28 cellular contexts compared by ENCODE assay signal in the genomic region with DNA sequence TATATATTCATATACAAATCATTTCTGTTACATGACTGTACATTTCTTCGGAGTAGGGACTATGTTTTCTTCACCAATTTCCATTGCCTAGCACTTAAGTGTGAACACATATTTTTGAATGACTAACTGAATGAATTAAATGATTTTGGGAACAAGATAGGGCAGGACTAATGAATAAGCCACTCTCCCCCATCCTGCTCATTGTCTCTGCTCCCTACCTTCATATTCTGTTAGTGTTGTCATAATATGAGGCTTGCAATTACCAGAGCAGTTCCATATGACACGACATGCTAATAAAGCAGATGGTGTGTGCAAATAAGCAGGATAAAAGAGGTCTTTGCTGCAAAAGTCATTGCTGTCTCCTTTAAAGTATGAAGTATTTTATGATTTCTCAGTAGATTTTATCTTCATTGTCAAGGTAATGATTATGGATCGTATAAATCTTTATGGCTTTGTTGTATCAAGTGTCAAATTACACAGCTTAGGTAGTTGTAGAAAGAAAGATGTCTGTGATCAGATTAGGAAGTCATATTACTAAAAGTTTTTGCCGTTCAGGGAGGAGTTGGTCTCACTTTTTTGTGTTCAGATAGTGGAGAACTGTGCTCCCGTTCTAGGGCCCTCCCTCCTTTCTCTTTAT.
DNase-seq lines count a peak whose midpoint lies in the region; ATAC-seq, FAIRE-seq and TF ChIP-seq lines count a peak whose summit lies in the region.
"Had no signal": no experiment of that assay in that cellular context is flagged by ENCODE, and none has a peak within 500 bp of the region (broad histone marks: within the 10 kb centered on the region; RNA-seq: fewer than 3 reads in every experiment).

No MANE protein-coding gene starts in this region.

- TF ChIP-seq POLR2A in Peyer's patch (IDR thresholded peaks at IDR 0.05) = no peak
- no peak for TF ChIP-seq POLR2A in GM18505 (IDR thresholded peaks at IDR 0.05; ENCODE audit: borderline replicate concordance, extremely low read depth, insufficient read depth, insufficient read length)

- ATAC-seq in RWPE2 (ENCODE audit: low read depth) = peak; percentile 68
- no peak for ATAC-seq in HG02981 (IDR thresholded peaks at IDR 0.05; ENCODE audit: unreplicated experiment)
- no peak for ATAC-seq in GM18505 (IDR thresholded peaks at IDR 0.05; ENCODE audit: unreplicated experiment)
- ATAC-seq: body of pancreas, heart left ventricle, left lobe of liver, right lobe of liver had no signal

- H3K9me1 ChIP-seq in keratinocyte (ENCODE audit: control insufficient read depth, extremely low read depth, insufficient read depth, low read length) = no peaks in the 10 kb centered on the region

- DNase-seq in LNCaP clone FGC (ENCODE audit: low read depth) (peak; percentile 34), NCI-H1694 (lab: John Stamatoyannopoulos, UW) (peak; percentile 86), RWPE2 (ENCODE audit: low spot score) (no peak), keratinocyte (ENCODE audit: low read depth, low spot score) (peak; percentile 32), OCI-M1 (lab: John Stamatoyannopoulos, UW) (no peak), Peyer's patch (no peak)
- DNase-seq: activated CD4-positive, alpha-beta memory T cell treated with anti-CD3 and anti-CD28 coated beads for 36 hours; activated CD4-positive, CD25-positive, alpha-beta regulatory T cell; activated effector memory CD4-positive, alpha-beta T cell treated with anti-CD3 and anti-CD28 coated beads, Interleukin-2, amount 50 U/mL, for 16 hours; body of pancreas; CD8-positive, alpha-beta memory T cell; DND-41; endodermal cell; GM23248; heart left ventricle; midbrain; MV-4-11; nephron progenitor cell; right lobe of liver; stimulated activated CD8-positive, alpha-beta memory T cell treated with anti-CD3 and anti-CD28 coated beads, Interleukin-4, amount 100 ng/mL, for 48 hours; T1000; trophoblast cell had no signal

- H3K27ac ChIP-seq in RWPE2 (ENCODE audit: poor library complexity, severe bottlenecking) (peak overlapping the region; percentile 8), keratinocyte (ENCODE audit: control insufficient read depth, insufficient read depth, low read length) (peak overlapping the region; percentile 82), Peyer's patch (no peak overlapping the region)
- H3K27ac ChIP-seq: body of pancreas, GM23248, heart left ventricle, KMS-11, right lobe of liver had no signal

- FAIRE-seq in keratinocyte (lab: Jason Lieb, UNC) = peak; percentile 94
- FAIRE-seq: GM12891, HTR-8/SVneo had no signal

- peak overlapping the region; percentile 66 for H2AFZ ChIP-seq in keratinocyte (ENCODE audit: control insufficient read depth, low read length)
- H2AFZ ChIP-seq: GM23248 had no signal

- dilution Hi-C loops in keratinocyte (cut with MboI; ENCODE audit: extremely low pct_ligation_motif_present, low sequenced_read_pairs) = no loop called here

- H3K4me1 ChIP-seq in RWPE2 (ENCODE audit: insufficient read depth, poor library complexity, severe bottlenecking) (peaks cover 12% of the 10 kb centered on the region), keratinocyte (ENCODE audit: control insufficient read depth, extremely low read depth, insufficient read depth, low read length) (peaks cover 20% of the 10 kb centered on the region), Peyer's patch (no peaks in the 10 kb centered on the region)
- H3K4me1 ChIP-seq: heart left ventricle, right lobe of liver had no signal

- H3K36me3 ChIP-seq in RWPE2 (ENCODE audit: low read depth) (no peaks in the 10 kb centered on the region), keratinocyte (ENCODE audit: control insufficient read depth in 2 of 2, extremely low read depth in 1 of 2, insufficient read depth in 2 of 2, low read length in 2 of 2) (no peaks in the 10 kb centered on the region), Peyer's patch (no peaks in the 10 kb centered on the region)
- H3K36me3 ChIP-seq: heart left ventricle, right lobe of liver had no signal

- TF ChIP-seq CTCF in LNCaP clone FGC (IDR thresholded peaks at IDR 0.05; ENCODE audit: control insufficient read depth, extremely low read depth, insufficient read depth) = no peak
- no peak for TF ChIP-seq CTCF in RWPE2 (IDR thresholded peaks at IDR 0.05; ENCODE audit: poor library complexity, severe bottlenecking)
- TF ChIP-seq CTCF in keratinocyte (optimal IDR thresholded peaks at IDR 0.05 in 1 of 3, IDR thresholded peaks at IDR 0.05 in 1 of 3, conservative IDR thresholded peaks at IDR 0.05 in 1 of 3; ENCODE audit: extremely low read depth in 1 of 3, insufficient read depth in 2 of 3, low read length in 3 of 3) = no peak
- no peak for TF ChIP-seq CTCF in Peyer's patch (IDR thresholded peaks at IDR 0.05)

- peak overlapping the region; percentile 7; the same call in 1 of the 2 replicates for H3K4me3 ChIP-seq in LNCaP clone FGC (ENCODE audit: low read depth, low read length)
- no peak overlapping the region for H3K4me3 ChIP-seq in RWPE2 (ENCODE audit: severe bottlenecking)
- peak overlapping the region in 2 of 3 experiments; percentile 11 to 39 for H3K4me3 ChIP-seq in keratinocyte (ENCODE audit: control insufficient read depth in 2 of 3, extremely low read depth in 1 of 3, insufficient read depth in 2 of 3, low read depth in 1 of 3, low read length in 3 of 3)
- no peak overlapping the region for H3K4me3 ChIP-seq in Peyer's patch
- H3K4me3 ChIP-seq: body of pancreas, GM23248, heart left ventricle, right lobe of liver had no signal

- H4K20me1 ChIP-seq in keratinocyte (ENCODE audit: control insufficient read depth, extremely low read depth, insufficient read depth, low read length) = no peaks in the 10 kb centered on the region

- H3K79me2 ChIP-seq in keratinocyte (ENCODE audit: control insufficient read depth, insufficient read depth, low read length) = no peaks in the 10 kb centered on the region

- H3K9me3 ChIP-seq in RWPE2 (ENCODE audit: severe bottlenecking) (no peaks in the 10 kb centered on the region), keratinocyte (ENCODE audit: control insufficient read depth, low read depth, low read length) (no peaks in the 10 kb centered on the region), Peyer's patch (no peaks in the 10 kb centered on the region)
- H3K9me3 ChIP-seq: body of pancreas, heart left ventricle, right lobe of liver had no signal

- H3K9ac ChIP-seq in keratinocyte (ENCODE audit: control insufficient read depth, extremely low read depth, insufficient read depth, low read length) = peak overlapping the region; percentile 57
- H3K9ac ChIP-seq: GM23248, KMS-11 had no signal

- peak overlapping the region; percentile 74 for H3K4me2 ChIP-seq in keratinocyte (ENCODE audit: control insufficient read depth, extremely low read depth, insufficient read depth, low read depth, low read length)
- H3K4me2 ChIP-seq: KMS-11 had no signal

- H3K27me3 ChIP-seq in RWPE2 (ENCODE audit: insufficient read depth, poor library complexity, severe bottlenecking) (no peaks in the 10 kb centered on the region), keratinocyte (ENCODE audit: control insufficient read depth, extremely low read depth, insufficient read depth, low read length) (no peaks in the 10 kb centered on the region), Peyer's patch (no peaks in the 10 kb centered on the region)
- H3K27me3 ChIP-seq: body of pancreas, heart left ventricle, right lobe of liver had no signal

Comparison
In these comparisons a context has a peak if more than half of its experiments do, and no peak if none do; other contexts are left out.
1. DNase-seq: peak in LNCaP clone FGC (single experiment), NCI-H1694 (single experiment) and keratinocyte (single experiment); none in RWPE2 (single experiment), OCI-M1 (single experiment) and Peyer's patch (0 of 3).
2. H3K4me3 ChIP-seq: peak in LNCaP clone FGC (single experiment) and keratinocyte (2 of 3); none in RWPE2 (single experiment) and Peyer's patch (0 of 4).
3. H3K27ac ChIP-seq: peak in RWPE2 (single experiment) and keratinocyte (single experiment); none in Peyer's patch (0 of 4).